In genomic region chr2:12032975-12033374, GRCh38 we compare ENCODE assay signal across 20 cellular contexts.
DNase-seq lines count a peak whose midpoint lies in the region; ATAC-seq, FAIRE-seq and TF ChIP-seq lines count a peak whose summit lies in the region.
"Had no signal": no experiment of that assay in that cellular context is flagged by ENCODE, and none has a peak within 500 bp of the region (broad histone marks: within the 10 kb centered on the region; RNA-seq: fewer than 3 reads in every experiment).

No MANE protein-coding gene starts in this region.

- H3K36me3 Mint-ChIP-seq in immature natural killer cell: peaks cover 0 to 26% (median 0%) of the 10 kb centered on the region in 3 donors
- H3K36me3 Mint-ChIP-seq in CD8-positive, alpha-beta memory T cell: peaks cover 0 to 4% (median 0%) of the 10 kb centered on the region in 3 donors

- H3K27me3 ChIP-seq in CD8-positive, alpha-beta memory T cell (ENCODE audit: insufficient read depth, low read length, poor library complexity, severe bottlenecking): no peaks in the 10 kb centered on the region
- H3K27me3 ChIP-seq: esophagus squamous epithelium, heart left ventricle, uterus had no signal

- H3K4me1 Mint-ChIP-seq in immature natural killer cell: peaks cover 39 to 59% of the 10 kb centered on the region in 2 donors
- H3K4me1 Mint-ChIP-seq in CD8-positive, alpha-beta memory T cell: peaks cover 18 to 33% (median 30%) of the 10 kb centered on the region in 3 donors

- peaks cover 0 to 2% (median 0%) of the 10 kb centered on the region in 6 donors for H3K9me3 Mint-ChIP-seq in immature natural killer cell
- H3K9me3 Mint-ChIP-seq in CD8-positive, alpha-beta memory T cell: no peaks in the 10 kb centered on the region
- H3K9me3 Mint-ChIP-seq: nephron had no signal

- peaks cover 4 to 46% (median 9%) of the 10 kb centered on the region in 3 donors for H3K27me3 Mint-ChIP-seq in immature natural killer cell (ENCODE audit: low read depth in 3 of 3)
- H3K27me3 Mint-ChIP-seq in CD8-positive, alpha-beta memory T cell: peaks cover 38 to 45% of the 10 kb centered on the region in 2 donors

- TF ChIP-seq EP300 in A549 (IDR thresholded peaks at IDR 0.05): no peak

- 4% methylated on average over 2 of the region's 2 CpGs for WGBS in A549 (ENCODE audit: missing lambda C conversion rate)

- no peak for TF ChIP-seq RAD21 in A549 (conservative IDR thresholded peaks at IDR 0.05 in 1 of 2, IDR thresholded peaks at IDR 0.05 in 1 of 2)

- H3K4me3 ChIP-seq in A549: no peak overlapping the region
- no peak overlapping the region for H3K4me3 ChIP-seq in CD8-positive, alpha-beta memory T cell (ENCODE audit: low read length)
- H3K4me3 ChIP-seq: esophagus squamous epithelium, heart left ventricle, uterus had no signal

- H3K36me3 ChIP-seq in CD8-positive, alpha-beta memory T cell (ENCODE audit: insufficient read depth, low read length): no peaks in the 10 kb centered on the region
- H3K36me3 ChIP-seq: esophagus squamous epithelium, heart left ventricle, uterus had no signal

- DNase-seq in A549 (ENCODE audit: low read depth in 1 of 2, low spot score in 1 of 2) (no peak), RWPE1 (ENCODE audit: low spot score) (peak; percentile 26), fibroblast of peridontal ligament (ENCODE audit: extremely low read depth) (peak; percentile 30), NCI-H1417 (lab: John Stamatoyannopoulos, UW) (no peak), immature natural killer cell (no peak)
- no peak for DNase-seq in CD8-positive, alpha-beta memory T cell
- DNase-seq in stimulated activated CD4-positive, alpha-beta T cell treated with anti-CD3 and anti-CD28 coated beads, Interleukin-4, amount 100 ng/mL, for 24 hours: no peak
- DNase-seq: activated CD8-positive, alpha-beta T cell treated with anti-CD3 and anti-CD28 coated beads, Interleukin-2, amount 10 ng/mL, durations not matched to agents 7 days and 5 days; central memory CD4-positive, alpha-beta T cell; effector CD4-positive, alpha-beta T cell; esophagus squamous epithelium; heart left ventricle; KBM-7; NCI-H1105; stimulated activated CD4-positive, alpha-beta T cell treated with anti-CD3 and anti-CD28 coated beads, Interleukin-12 subunit alpha, Interleukin-12 subunit beta, amount 100 ng/mL, for 4 hours; stimulated activated naive CD8-positive, alpha-beta T cell treated with anti-CD3 and anti-CD28 coated beads, Interleukin-15, Interleukin-2, amounts not matched to agents 100 U/mL and 50 U/mL, for 24 hours; T-helper 1 cell; uterus had no signal

- H3K27ac Mint-ChIP-seq in immature natural killer cell: peak overlapping the region in 1 of 6 donors; percentile 41
- H3K27ac Mint-ChIP-seq in CD8-positive, alpha-beta memory T cell: no peak overlapping the region
- H3K27ac Mint-ChIP-seq: activated CD8-positive, alpha-beta T cell treated with anti-CD3 and anti-CD28 coated beads, Interleukin-2, amount 10 ng/mL, durations not matched to agents 7 days and 5 days; nephron had no signal

- H3K4me3 Mint-ChIP-seq in immature natural killer cell: no peak overlapping the region
- H3K4me3 Mint-ChIP-seq in CD8-positive, alpha-beta memory T cell: no peak overlapping the region
- H3K4me3 Mint-ChIP-seq: activated CD8-positive, alpha-beta T cell treated with anti-CD3 and anti-CD28 coated beads, Interleukin-2, amount 10 ng/mL, durations not matched to agents 7 days and 5 days; nephron had no signal

- CTCF ChIA-PET in A549 (lab: Yijun Ruan, JAX) (no interaction called here), RWPE1 (lab: Yijun Ruan, JAX) (interaction anchor here (0.6 to 0.7 kb wide), 2 partner anchors 759 to 1171 kb away, joined by 3 to 4 read pairs; no protein-coding TSS in a partner anchor)
- CTCF ChIA-PET in CD8-positive, alpha-beta memory T cell (lab: Charles Lee): interaction anchor here (1.0 kb wide), 1 partner anchor 21 kb away, joined by 3 read pairs; no protein-coding TSS in a partner anchor

- H3K27ac ChIP-seq in A549 (no peak overlapping the region), RWPE1 (no peak overlapping the region)
- no peak overlapping the region for H3K27ac ChIP-seq in CD8-positive, alpha-beta memory T cell (ENCODE audit: low read depth, low read length)
- H3K27ac ChIP-seq: esophagus squamous epithelium, heart left ventricle, uterus had no signal

- TF ChIP-seq POLR2A in A549 (IDR thresholded peaks at IDR 0.05; ENCODE audit: low read length): no peak

- H3K9me3 ChIP-seq in A549: 0 out of 3 replicates have a peak, but pooled peaks cover 7% of the 10 kb centered on the region
- H3K9me3 ChIP-seq in CD8-positive, alpha-beta memory T cell (ENCODE audit: low read length): no peaks in the 10 kb centered on the region
- H3K9me3 ChIP-seq: esophagus squamous epithelium, heart left ventricle, uterus had no signal

- POLR2A ChIA-PET in A549 (lab: Yijun Ruan, JAX): no interaction called here
- POLR2A ChIA-PET in RWPE1 (lab: Yijun Ruan, JAX; ENCODE audit: low non-redundant PET): no interaction called here
- POLR2A ChIA-PET in CD8-positive, alpha-beta memory T cell (lab: Charles Lee): no interaction called here

- H3K4me1 ChIP-seq in A549: no peaks in the 10 kb centered on the region
- H3K4me1 ChIP-seq in CD8-positive, alpha-beta memory T cell (ENCODE audit: insufficient read depth, low read length): peaks cover 22% of the 10 kb centered on the region
- H3K4me1 ChIP-seq: heart left ventricle, uterus had no signal

- ATAC-seq in A549: no peak
- ATAC-seq in GM21723 (IDR thresholded peaks at IDR 0.05; ENCODE audit: unreplicated experiment): peak; percentile 12
- ATAC-seq: activated CD8-positive, alpha-beta T cell treated with anti-CD3 and anti-CD28 coated beads, Interleukin-2, amount 10 ng/mL, durations not matched to agents 7 days and 5 days; heart left ventricle had no signal

- TF ChIP-seq CTCF in A549 (IDR thresholded peaks at IDR 0.05) (no peak), RWPE1 (conservative IDR thresholded peaks at IDR 0.05; ENCODE audit: low read depth) (no peak)

- no peak overlapping the region; the same call in 2 of the 3 replicates for H3K4me2 ChIP-seq in A549

- no peak for FAIRE-seq in A549 (lab: Jason Lieb, UNC)

TF ChIP-seq in A549, 52 proteins besides CTCF, POLR2A, EP300 and RAD21:
- TF ChIP-seq RFX5 (IDR thresholded peaks at IDR 0.05) (no peak), SREBF2 (IDR thresholded peaks at IDR 0.05) (no peak), HDAC2 (IDR thresholded peaks at IDR 0.05) (no peak), CEBPB (IDR thresholded peaks at IDR 0.05) (no peak), MAZ (IDR thresholded peaks at IDR 0.05; ENCODE audit: borderline replicate concordance, low read depth, low read length) (no peak), CHD4 (IDR thresholded peaks at IDR 0.05; ENCODE audit: borderline replicate concordance) (no peak), JUNB (IDR thresholded peaks at IDR 0.05) (no peak), ESRRA (IDR thresholded peaks at IDR 0.05; ENCODE audit: borderline replicate concordance, low read length) (no peak), E2F6 (IDR thresholded peaks at IDR 0.05; ENCODE audit: borderline replicate concordance, low read depth) (peak; percentile 55; the same call in 1 of the 2 replicates), ZNF302 (CRISPR knock-in tag; IDR thresholded peaks at IDR 0.05) (no peak), PHF8 (IDR thresholded peaks at IDR 0.05; ENCODE audit: borderline replicate concordance, low read depth) (no peak), PBX3 (IDR thresholded peaks at IDR 0.05) (no peak), MAX (IDR thresholded peaks at IDR 0.05) (0 out of 2 replicates have a peak, but pooled peaks have one; percentile 20)

Comparison
In these comparisons a context has a peak if more than half of its experiments do, and no peak if none do; other contexts are left out.
1. DNase-seq: peak in RWPE1 (single experiment) and fibroblast of peridontal ligament (single experiment); none in A549 (0 of 2), NCI-H1417 (0 of 3), immature natural killer cell (0 of 3), CD8-positive, alpha-beta memory T cell (0 of 5) and stimulated activated CD4-positive, alpha-beta T cell treated with anti-CD3 and anti-CD28 coated beads, Interleukin-4, amount 100 ng/mL, for 24 hours (single experiment).